In the genomic region with DNA sequence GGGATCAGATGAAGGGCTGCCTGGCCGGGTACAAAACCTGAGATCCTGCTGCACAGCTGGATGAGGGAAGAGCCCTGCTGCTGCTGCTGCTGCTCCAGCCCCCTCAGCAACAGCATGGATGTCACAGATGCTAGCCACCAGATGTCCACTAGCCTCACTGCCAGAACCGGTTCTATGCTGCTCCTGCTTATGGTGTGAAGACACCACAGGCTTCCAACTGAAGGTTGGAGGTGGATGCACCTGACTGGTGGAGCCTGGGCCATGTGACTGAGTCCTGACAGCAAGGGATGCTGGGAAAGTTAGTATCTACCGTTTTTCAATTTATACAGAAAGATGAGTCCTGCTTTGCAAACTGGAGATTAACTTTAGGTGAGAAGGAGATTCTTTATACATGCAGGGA, we compare ENCODE assay signal across 12 cellular contexts. TPM values are rescaled to one million over a fixed set of nuclear protein-coding genes. Genes with fewer than 3 reads are reported as not detected.
DNase-seq lines count a peak whose midpoint lies in the region; ATAC-seq, FAIRE-seq and TF ChIP-seq lines count a peak whose summit lies in the region.
"Had no signal": no experiment of that assay in that cellular context is flagged by ENCODE, and none has a peak within 500 bp of the region (broad histone marks: within the 10 kb centered on the region; RNA-seq: fewer than 3 reads in every experiment).

No MANE protein-coding gene starts in this region.

- H3K4me3 ChIP-seq in BLaER1 (no peak overlapping the region), lower leg skin (ENCODE audit: low read depth, poor library complexity, severe bottlenecking) (no peak overlapping the region), gastrocnemius medialis (no peak overlapping the region)
- H3K4me3 ChIP-seq: transverse colon had no signal

- WGBS in lower leg skin, 2 donors, result 34 to 38% methylated on average over 3 of the region's 3 CpGs

- in situ Hi-C loops in gastrocnemius medialis (cut with MboI; ENCODE audit: low sequenced_read_pairs in 4 of 4), result loop anchor here in 1 of 4 donors (25.0 kb wide), 1 partner anchor 233 kb away; no protein-coding TSS in a partner anchor

- H3K27me3 ChIP-seq in BLaER1 (peaks cover 5% of the 10 kb centered on the region; the same call in 1 of the 2 replicates), gastrocnemius medialis (no peaks in the 10 kb centered on the region)
- H3K27me3 ChIP-seq: transverse colon had no signal

- H3K9me3 ChIP-seq in BLaER1 (no peaks in the 10 kb centered on the region), gastrocnemius medialis (no peaks in the 10 kb centered on the region)
- H3K9me3 ChIP-seq: transverse colon had no signal

- H3K4me2 ChIP-seq in BLaER1, result peak overlapping the region; percentile 21

- TF ChIP-seq CTCF in lower leg skin (IDR thresholded peaks at IDR 0.05), result no peak
- TF ChIP-seq CTCF in gastrocnemius medialis (IDR thresholded peaks at IDR 0.05 in 4 of 5, conservative IDR thresholded peaks at IDR 0.05 in 1 of 5), result no peak

- no peaks in the 10 kb centered on the region for H4K20me1 ChIP-seq in BLaER1

- TF ChIP-seq POLR2A in lower leg skin (IDR thresholded peaks at IDR 0.05) (no peak), gastrocnemius medialis (IDR thresholded peaks at IDR 0.05) (no peak)

- no peak overlapping the region for H3K27ac ChIP-seq in BLaER1
- H3K27ac ChIP-seq in gastrocnemius medialis, result no peak overlapping the region
- H3K27ac ChIP-seq: epithelial cell of prostate, transverse colon had no signal

- H3K4me1 ChIP-seq in BLaER1 (peaks cover 38% of the 10 kb centered on the region), gastrocnemius medialis (no peaks in the 10 kb centered on the region)

- DNase-seq in GM18507 (ENCODE audit: extremely low spot score, insufficient read length, low read depth) (no peak), NCI-H524 treated with DMSO at 0.1 percent for 48 hours (lab: John Stamatoyannopoulos, UW) (peak; percentile 96), cerebellar cortex (ENCODE audit: low spot score) (peak; percentile 43), lower leg skin (ENCODE audit: low spot score in 2 of 2) (no peak), gastrocnemius medialis (no peak), T-helper 9 cell (no peak), RKO (ENCODE audit: low spot score) (no peak)
- DNase-seq: H9, islet precursor cell, transverse colon had no signal

- peak; percentile 72 for FAIRE-seq in GM18507 (lab: Jason Lieb, UNC)

- ATAC-seq in gastrocnemius medialis, result no peak

- H3K9ac ChIP-seq in BLaER1, result no peak overlapping the region

- no peaks in the 10 kb centered on the region for H3K36me3 ChIP-seq in BLaER1
- no peaks in the 10 kb centered on the region for H3K36me3 ChIP-seq in gastrocnemius medialis
- H3K36me3 ChIP-seq: transverse colon had no signal

- intact Hi-C loops in lower leg skin (cut with DNase I; ENCODE audit: low total_unique reads) (loop anchor here (10.0 kb wide), 1 partner anchor 480 kb away; no protein-coding TSS in a partner anchor), gastrocnemius medialis (cut with DNase I; ENCODE audit: low total_unique reads) (no loop called here)

RNA-seq across cellular contexts. Expression of a gene that starts 17.6 kb away (rescaled TPM):
- total RNA-seq in lower leg skin (1,000 to 10,000 TPM; 3,349 to 4,521 (median 4,085) TPM), gastrocnemius medialis (100 to 1,000 TPM; 322 to 934 (median 415) TPM)

RNA-seq across cellular contexts. Expression of a gene that starts 33.2 kb away (rescaled TPM):
- total RNA-seq in lower leg skin (1 to 10 TPM in 3 of 4 donors, under 1 TPM in 1; 0.46 to 2.7 (median 1.8) TPM), gastrocnemius medialis (under 1 TPM in 2 of 4 donors, not detected in 2; 0.20 to 0.46 TPM)

RNA-seq across cellular contexts. Expression of a gene that starts 57.2 kb away (rescaled TPM):
- 10 to 100 TPM; 19.4 to 34.3 (median 28.4) TPM for total RNA-seq in lower leg skin
- total RNA-seq in gastrocnemius medialis, result 10 to 100 TPM; 14.4 to 27.9 (median 15.6) TPM

Comparison
In these comparisons a context has a peak if more than half of its experiments do, and no peak if none do; other contexts are left out.
1. DNase-seq: peak in NCI-H524 treated with DMSO at 0.1 percent for 48 hours (single experiment) and cerebellar cortex (single experiment); none in GM18507 (single experiment), lower leg skin (0 of 2), gastrocnemius medialis (0 of 2), T-helper 9 cell (single experiment) and RKO (single experiment).